ENCODE assay signal across 28 cellular contexts in genomic region chr4:121449416-121449815, GRCh38.
"Had no signal": no experiment of that assay in that cellular context is flagged by ENCODE, and none has a peak within 500 bp of the region (broad histone marks: within the 10 kb centered on the region; RNA-seq: fewer than 3 reads in every experiment).

No MANE protein-coding gene starts in this region.

- ATAC-seq: activated CD4-positive, CD25-positive, alpha-beta regulatory T cell treated with anti-CD3 and anti-CD28 coated beads, Interleukin-2, amount 50 U/mL, for 24 hours; esophagus mucosa; heart left ventricle; left cardiac atrium; sciatic nerve; T-helper 17 cell; upper lobe of right lung had no signal

- H3K36me3 ChIP-seq: breast epithelium, heart left ventricle, ovary, upper lobe of right lung, WERI-Rb-1 had no signal

- H3K27ac ChIP-seq: breast epithelium, heart left ventricle, ovary, skin epidermis, upper lobe of right lung, WERI-Rb-1 had no signal

- FAIRE-seq: endothelial cell of umbilical vein had no signal

- H3K27me3 ChIP-seq: breast epithelium, heart left ventricle, ovary, upper lobe of right lung had no signal

- H3K9me3 ChIP-seq: breast epithelium, ovary, upper lobe of right lung had no signal

- DNase-seq: activated CD4-positive, alpha-beta T cell treated with anti-CD3 and anti-CD28 coated beads for 48 hours; activated CD4-positive, alpha-beta T cell treated with anti-CD3 and anti-CD28 coated beads, Interleukin-2, amount 50 U/mL, for 48 hours; activated CD8-positive, alpha-beta memory T cell treated with anti-CD3 and anti-CD28 coated beads, Interleukin-2, amount 50 U/mL, for 4 hours; activated gamma-delta T cell; activated naive CD4-positive, alpha-beta T cell treated with anti-CD3 and anti-CD28 coated beads, Interleukin-2, amount 10 ng/mL, durations not matched to agents 7 days and 5 days; activated naive CD8-positive, alpha-beta T cell treated with anti-CD3 and anti-CD28 coated beads, Interleukin-2, amount 10 ng/mL, durations not matched to agents 7 days and 5 days; activated T-cell treated with anti-CD3 and anti-CD28 coated beads, Interleukin-2, amount 50 U/mL, for 1 hour; amygdala; central memory CD4-positive, alpha-beta T cell; foreskin fibroblast; heart left ventricle; left cardiac atrium; mammary epithelial cell; naive B cell; ovary; retina; stimulated activated CD4-positive, alpha-beta T cell treated with anti-CD3 and anti-CD28 coated beads, Interleukin-12 subunit alpha, Interleukin-12 subunit beta, amount 100 ng/mL, for 4 hours; stimulated activated CD4-positive, alpha-beta T cell treated with anti-CD3 and anti-CD28 coated beads, Interleukin-4, amount 100 ng/mL, for 1 hour; T-helper 17 cell; T1000; upper lobe of right lung; WERI-Rb-1 had no signal

- H3K4me1 ChIP-seq: breast epithelium, upper lobe of right lung had no signal

- H3K4me3 ChIP-seq: breast epithelium, heart left ventricle, ovary, skin epidermis, upper lobe of right lung had no signal
